In the genomic region with DNA sequence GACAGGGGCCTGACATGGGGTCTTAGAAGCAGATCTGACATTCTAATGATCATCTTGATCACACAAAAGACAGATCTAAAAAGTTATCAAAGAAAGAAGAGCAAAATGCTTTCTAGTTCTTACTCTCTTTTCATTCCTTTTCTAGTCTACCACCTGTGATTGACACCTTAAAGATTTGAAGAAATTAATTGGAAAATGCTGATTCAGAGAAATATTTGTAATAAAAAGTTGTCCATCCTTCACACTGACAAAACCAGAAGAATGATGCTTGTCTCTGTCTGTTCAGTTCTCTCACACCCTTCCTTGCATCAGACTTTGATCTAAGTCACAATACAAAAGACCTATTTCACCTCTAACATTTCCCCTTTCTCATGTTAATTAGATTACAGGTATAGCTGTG, we compare ENCODE assay signal across 29 cellular contexts.
"Had no signal": no experiment of that assay in that cellular context is flagged by ENCODE, and none has a peak within 500 bp of the region (broad histone marks: within the 10 kb centered on the region; RNA-seq: fewer than 3 reads in every experiment).

No MANE protein-coding gene starts in this region.

- H3K27me3 ChIP-seq: colonic mucosa, dorsolateral prefrontal cortex, esophagus muscularis mucosa, foreskin keratinocyte, gastrocnemius medialis, gastroesophageal sphincter, hepatocyte had no signal

- H3K27me3 Mint-ChIP-seq: dendritic cell treated with granulocyte-macrophage colony-stimulating factor and Interleukin-4, amounts not matched to agents 40 ng/mL and 50 ng/mL, for 4 days had no signal

- H3K4me2 ChIP-seq: hepatocyte had no signal

- H3K4me3 ChIP-seq: colonic mucosa, coronary artery, dorsolateral prefrontal cortex, esophagus muscularis mucosa, esophagus squamous epithelium, gastrocnemius medialis, gastroesophageal sphincter, heart left ventricle, heart right ventricle, hepatocyte had no signal

- H3K27ac ChIP-seq: colonic mucosa, coronary artery, dorsolateral prefrontal cortex, epithelial cell of prostate, esophagus muscularis mucosa, esophagus squamous epithelium, foreskin keratinocyte, gastrocnemius medialis, gastroesophageal sphincter, heart left ventricle, heart right ventricle, hepatocyte had no signal

- DNase-seq: colonic mucosa; cortex of kidney; dermis blood vessel endothelial cell; dorsolateral prefrontal cortex; effector CD4-positive, alpha-beta T cell; effector CD8-positive, alpha-beta T cell; effector memory CD4-positive, alpha-beta T cell; effector memory CD8-positive, alpha-beta T cell; endodermal cell; erythroblast; esophagus squamous epithelium; foreskin fibroblast; foreskin keratinocyte; foreskin melanocyte; gastrocnemius medialis; glutamatergic neuron; head of caudate nucleus; heart left ventricle; heart right ventricle had no signal

- H2AFZ ChIP-seq: hepatocyte had no signal

- H3K79me2 ChIP-seq: hepatocyte had no signal

- FAIRE-seq: endometrium, endothelial cell of umbilical vein, frontal cortex had no signal

- H3K27ac Mint-ChIP-seq: dendritic cell treated with granulocyte-macrophage colony-stimulating factor and Interleukin-4, amounts not matched to agents 40 ng/mL and 50 ng/mL, for 4 days; effector memory CD8-positive, alpha-beta T cell; endodermal cell had no signal

- ATAC-seq: effector memory CD8-positive, alpha-beta T cell; esophagus mucosa; foreskin keratinocyte; gastrocnemius medialis; gastroesophageal sphincter; heart left ventricle; heart right ventricle had no signal

- H3K9me3 ChIP-seq: colonic mucosa, esophagus muscularis mucosa, esophagus squamous epithelium, gastrocnemius medialis, gastroesophageal sphincter, heart left ventricle, heart right ventricle had no signal

- H3K4me1 ChIP-seq: colonic mucosa, esophagus muscularis mucosa, esophagus squamous epithelium, foreskin keratinocyte, gastrocnemius medialis, gastroesophageal sphincter, heart left ventricle, heart right ventricle had no signal

- H3K4me3 Mint-ChIP-seq: dendritic cell treated with granulocyte-macrophage colony-stimulating factor and Interleukin-4, amounts not matched to agents 40 ng/mL and 50 ng/mL, for 4 days; effector memory CD8-positive, alpha-beta T cell; endodermal cell had no signal

- H3K36me3 ChIP-seq: colonic mucosa, esophagus muscularis mucosa, esophagus squamous epithelium, gastrocnemius medialis, gastroesophageal sphincter, heart left ventricle, heart right ventricle had no signal
